ENCODE assay signal across 8 cellular contexts in genomic region chr1:198935371-198935921, GRCh38.
DNase-seq lines count a peak whose midpoint lies in the region; ATAC-seq and TF ChIP-seq lines count a peak whose summit lies in the region.

No MANE protein-coding gene starts in this region.

- H3K4me3 ChIP-seq in BLaER1 (peak overlapping the region; percentile 84), fibroblast of mammary gland (ENCODE audit: control insufficient read depth, low read depth, low read length) (peak overlapping the region; percentile 83), neutrophil (ENCODE audit: low read depth in 1 of 2, low read length in 1 of 2) (peak overlapping the region; percentile 11 to 21), thoracic aorta (peak overlapping the region; percentile 74)

- DNase-seq in HS-27A (ENCODE audit: low read depth) (peak; percentile 83), NOMO-1 treated with dmso at 0.1 percent for 144 hours (lab: John Stamatoyannopoulos, UW; ENCODE audit: unreplicated experiment) (peak; percentile 23), fibroblast of mammary gland (ENCODE audit: low read depth) (peak; percentile 91), thoracic aorta (ENCODE audit: low spot score) (no peak)
- DNase-seq in activated T-cell treated with anti-CD3 and anti-CD28 coated beads, Interleukin-2, amount 50 U/mL, for 1 hour, result peak; percentile 51

- H3K9me3 ChIP-seq in BLaER1 (peaks cover 5% of the 10 kb centered on the region), neutrophil (no peaks in the 10 kb centered on the region), thoracic aorta (no peaks in the 10 kb centered on the region)

- peaks cover 25% of the 10 kb centered on the region for H3K4me1 ChIP-seq in BLaER1
- H3K4me1 ChIP-seq in neutrophil (ENCODE audit: control insufficient read depth in 1 of 2, insufficient read depth in 1 of 2, low read depth in 1 of 2, low read length in 1 of 2), result peaks cover 50 to 58% of the 10 kb centered on the region in 2 experiments
- peaks cover 7 to 14% of the 10 kb centered on the region in 2 donors for H3K4me1 ChIP-seq in thoracic aorta (ENCODE audit: control insufficient read depth in 1 of 2, low read depth in 2 of 2)

- peak; percentile 49 for ATAC-seq in GM19463 (IDR thresholded peaks at IDR 0.05; ENCODE audit: unreplicated experiment)
- peak; percentile 17 for ATAC-seq in thoracic aorta (ENCODE audit: insufficient number of reproducible peaks, low FRiP score, low read depth)

- H3K9ac ChIP-seq in BLaER1, result peak overlapping the region; percentile 95

- H3K27ac ChIP-seq in BLaER1 (peak overlapping the region; percentile 95), neutrophil (no peak overlapping the region), thoracic aorta (peak overlapping the region in 1 of 2 donors; percentile 53)

- no peaks in the 10 kb centered on the region for H3K27me3 ChIP-seq in BLaER1
- H3K27me3 ChIP-seq in neutrophil, result no peaks in the 10 kb centered on the region
- no peaks in the 10 kb centered on the region for H3K27me3 ChIP-seq in thoracic aorta (replicated peaks; ENCODE audit: insufficient read depth)

- no peak for TF ChIP-seq CTCF in fibroblast of mammary gland (conservative IDR thresholded peaks at IDR 0.05; ENCODE audit: control insufficient read depth, insufficient read depth, low read depth, low read length)
- no peak for TF ChIP-seq CTCF in neutrophil (IDR thresholded peaks at IDR 0.05)
- no peak for TF ChIP-seq CTCF in thoracic aorta (IDR thresholded peaks at IDR 0.05)

- no peaks in the 10 kb centered on the region for H4K20me1 ChIP-seq in BLaER1

- no peaks in the 10 kb centered on the region for H3K36me3 ChIP-seq in BLaER1
- H3K36me3 ChIP-seq in neutrophil, result no peaks in the 10 kb centered on the region
- no peaks in the 10 kb centered on the region for H3K36me3 ChIP-seq in thoracic aorta

- peak overlapping the region; percentile 98 for H3K4me2 ChIP-seq in BLaER1

Comparison
In these comparisons a context has a peak if more than half of its experiments do, and no peak if none do; other contexts are left out.
1. H3K4me3 ChIP-seq: peak in every context shown above with its lines; median percentile 84 in BLaER1; 83 in fibroblast of mammary gland; 74 in thoracic aorta; 16 in neutrophil.